ENCODE assay signal across 9 cellular contexts in genomic region chr3:14329116-14329830, GRCh38.
DNase-seq lines count a peak whose midpoint lies in the region; ATAC-seq, FAIRE-seq and TF ChIP-seq lines count a peak whose summit lies in the region.
"Had no signal": no experiment of that assay in that cellular context is flagged by ENCODE, and none has a peak within 500 bp of the region (broad histone marks: within the 10 kb centered on the region; RNA-seq: fewer than 3 reads in every experiment).

No MANE protein-coding gene starts in this region.

- CTCF ChIA-PET in K562 (lab: Yijun Ruan, JAX; ENCODE audit: low intra/inter-chr PET ratio) = no interaction called here

- H4K20me1 ChIP-seq in K562 (replicated peaks; ENCODE audit: control insufficient read depth, insufficient read depth, low read length) = no peaks in the 10 kb centered on the region

- intact Hi-C loops in K562 (cut with micrococcal nuclease) = no loop called here

- H3K4me3 ChIP-seq in K562 (no peak overlapping the region), mucosa of stomach (ENCODE audit: low read length) (no peak overlapping the region)

- DNase-seq in G401 (ENCODE audit: low spot score) = peak; percentile 17
- DNase-seq in NCI-H2107 (lab: John Stamatoyannopoulos, UW) = peak; percentile 68
- no peak for DNase-seq in K562 (ENCODE audit: extremely low read depth in 1 of 4, low spot score in 3 of 4)
- no peak for DNase-seq in activated naive CD4-positive, alpha-beta T cell treated with anti-CD3 and anti-CD28 coated beads, Interleukin-2, amount 50 U/mL, for 16 hours
- no peak for DNase-seq in cerebellum (ENCODE audit: low spot score)
- no peak for DNase-seq in stimulated activated CD4-positive, alpha-beta T cell treated with anti-CD3 and anti-CD28 coated beads, Interleukin-15, amount 100 ng/mL, for 24 hours
- DNase-seq: hippocampal formation had no signal

- H3K9me3 ChIP-seq in K562 (replicated peaks; ENCODE audit: control insufficient read depth, insufficient read depth, low read depth, low read length) (no peaks in the 10 kb centered on the region), mucosa of stomach (ENCODE audit: control insufficient read depth, low read length) (no peaks in the 10 kb centered on the region)

- peak overlapping the region; percentile 18; the same call in 1 of the 2 replicates for H2AFZ ChIP-seq in K562 (ENCODE audit: low read depth, low read length)

- H3K27me3 ChIP-seq in K562 (ENCODE audit: control insufficient read depth in 2 of 2, insufficient read depth in 2 of 2, low read length in 2 of 2) (no peaks in the 10 kb centered on the region; a peak in 1 of 5 replicates), mucosa of stomach (ENCODE audit: control insufficient read depth, insufficient read depth, low read length) (no peaks in the 10 kb centered on the region)

- H3K27ac ChIP-seq in K562 (ENCODE audit: extremely low read depth, low read depth, low read length) = no peak overlapping the region

- peak; percentile 38 for ATAC-seq in K562
- ATAC-seq in HG03039 (IDR thresholded peaks at IDR 0.05; ENCODE audit: unreplicated experiment) = no peak

- POLR2A ChIA-PET in K562 (lab: Yijun Ruan, JAX) = interaction anchor here (0.6 to 1.7 kb wide), 6 partner anchors 10 to 517 kb away, joined by 3 to 6 read pairs (median 3); no protein-coding TSS in a partner anchor

- H3K36me3 ChIP-seq in K562 (ENCODE audit: control insufficient read depth, insufficient read depth, low read length) (no peaks in the 10 kb centered on the region), mucosa of stomach (ENCODE audit: control insufficient read depth, insufficient read depth, low read length) (no peaks in the 10 kb centered on the region)

- no peak overlapping the region; the same call in 1 of the 2 replicates for H3K4me2 ChIP-seq in K562 (ENCODE audit: insufficient read depth, low read length)

- TF ChIP-seq CTCF in K562 (IDR thresholded peaks at IDR 0.05 in 2 of 3, conservative IDR thresholded peaks at IDR 0.05 in 1 of 3; ENCODE audit: insufficient read depth in 2 of 3, low read depth in 1 of 3, low read length in 3 of 3) = no peak

- TF ChIP-seq RAD21 in K562 (CRISPR knock-in tag; conservative IDR thresholded peaks at IDR 0.05 in 1 of 2, IDR thresholded peaks at IDR 0.05 in 1 of 2) = no peak

- no peaks in the 10 kb centered on the region for H3K79me2 ChIP-seq in K562 (ENCODE audit: control insufficient read depth, insufficient read depth, low read length)

- H3K9me1 ChIP-seq in K562 (ENCODE audit: control insufficient read depth, insufficient read depth, low read length) = no peaks in the 10 kb centered on the region

- peak overlapping the region in 1 of 2 experiments; percentile 14; a peak in 1 of 4 replicates for H3K9ac ChIP-seq in K562 (ENCODE audit: insufficient read depth in 1 of 2, low read depth in 2 of 2, low read length in 2 of 2)
- peak overlapping the region; percentile 10 for H3K9ac ChIP-seq in mucosa of stomach (ENCODE audit: low read length)

- H3K4me1 ChIP-seq in K562 (replicated peaks in 1 of 2; ENCODE audit: control insufficient read depth in 2 of 2, insufficient read depth in 2 of 2, low read length in 2 of 2) (0 out of 5 replicates have a peak, but pooled peaks cover 0 to 3% of the 10 kb centered on the region in 2 experiments), mucosa of stomach (ENCODE audit: control insufficient read depth, insufficient read depth, low read length) (peaks cover 56% of the 10 kb centered on the region)

- WGBS in K562 (ENCODE audit: insufficient coverage, low coverage, missing lambda C conversion rate) = 20% methylated on average over 11 of the region's 11 CpGs

- TF ChIP-seq POLR2A in K562 (conservative IDR thresholded peaks at IDR 0.05) = no peak

- no TSS peak for BruUV-seq in K562 (replicated peaks; lab: Mats Ljungman, UMichigan)

- no peak for TF ChIP-seq EP300 in K562 (IDR thresholded peaks at IDR 0.05; ENCODE audit: low read length)

- in situ Hi-C loops in G401 (cut with HindIII; ENCODE audit: low sequenced_read_pairs) (no loop called here), K562 (cut with MboI) (no loop called here)

- no peak for FAIRE-seq in K562 (lab: Jason Lieb, UNC)

TF ChIP-seq in K562, 482 proteins besides CTCF, POLR2A, EP300 and RAD21 (continues in another document):
- TF ChIP-seq MGA (IDR thresholded peaks at IDR 0.05) (no peak), FOXP1 (CRISPR knock-in tag; IDR thresholded peaks at IDR 0.05) (no peak)

Comparison
In these comparisons a context has a peak if more than half of its experiments do, and no peak if none do; other contexts are left out.
1. DNase-seq: peak in G401 (single experiment) and NCI-H2107 (single experiment); none in K562 (0 of 4), activated naive CD4-positive, alpha-beta T cell treated with anti-CD3 and anti-CD28 coated beads, Interleukin-2, amount 50 U/mL, for 16 hours (single experiment), cerebellum (single experiment) and stimulated activated CD4-positive, alpha-beta T cell treated with anti-CD3 and anti-CD28 coated beads, Interleukin-15, amount 100 ng/mL, for 24 hours (single experiment).